ENCODE assay signal across 22 cellular contexts in genomic region chr5:61808091-61808490, GRCh38.
DNase-seq lines count a peak whose midpoint lies in the region; ATAC-seq, FAIRE-seq and TF ChIP-seq lines count a peak whose summit lies in the region.
"Had no signal": no experiment of that assay in that cellular context is flagged by ENCODE, and none has a peak within 500 bp of the region (broad histone marks: within the 10 kb centered on the region; RNA-seq: fewer than 3 reads in every experiment).

No MANE protein-coding gene starts in this region.

- TF ChIP-seq CTCF in A549 (IDR thresholded peaks at IDR 0.05) (no peak), hepatocyte (IDR thresholded peaks at IDR 0.05; ENCODE audit: poor library complexity) (no peak), osteoblast (IDR thresholded peaks at IDR 0.05; ENCODE audit: extremely low read depth, low read depth, low read length) (no peak)

- CTCF ChIA-PET in A549 (lab: Yijun Ruan, JAX), result interaction anchor here (1.2 to 4.5 kb wide), 3 partner anchors 10 to 126 kb away, joined by 4 to 29 read pairs (median 8); no protein-coding TSS in a partner anchor

- no peak for TF ChIP-seq EP300 in A549 (IDR thresholded peaks at IDR 0.05)

- H3K9me2 ChIP-seq in hepatocyte (replicated peaks; ENCODE audit: insufficient read depth), result no peaks in the 10 kb centered on the region

- no peak for ATAC-seq in A549
- ATAC-seq in HG03460 (IDR thresholded peaks at IDR 0.05; ENCODE audit: unreplicated experiment), result no peak
- ATAC-seq: GM12878, HepG2 had no signal

- no peak overlapping the region for H3K27ac ChIP-seq in A549
- H3K27ac ChIP-seq in hepatocyte, result peak overlapping the region; percentile 93
- no peak overlapping the region for H3K27ac ChIP-seq in osteoblast (ENCODE audit: low read depth, low read length)

- H4K20me1 ChIP-seq in hepatocyte (ENCODE audit: insufficient read depth, poor library complexity, severe bottlenecking), result no peaks in the 10 kb centered on the region
- H4K20me1 ChIP-seq in osteoblast (ENCODE audit: insufficient read depth, low read length), result no peaks in the 10 kb centered on the region

- H3K36me3 ChIP-seq in hepatocyte (replicated peaks; ENCODE audit: insufficient read depth, low read depth) (no peaks in the 10 kb centered on the region), osteoblast (ENCODE audit: insufficient read depth, low read length) (no peaks in the 10 kb centered on the region)
- H3K36me3 ChIP-seq: BE2C had no signal

- no peak for TF ChIP-seq RAD21 in A549 (conservative IDR thresholded peaks at IDR 0.05 in 1 of 2, IDR thresholded peaks at IDR 0.05 in 1 of 2)

- DNase-seq in A549 (ENCODE audit: low read depth in 1 of 2, low spot score in 1 of 2) (no peak), SK-N-DZ (ENCODE audit: low spot score) (peak; percentile 64), hepatocyte (ENCODE audit: low spot score) (peak; percentile 67), osteoblast (ENCODE audit: insufficient read length, low spot score, missing footprints) (peak; percentile 14), NCI-H146 treated with DMSO at 0.1 percent for 48 hours (lab: John Stamatoyannopoulos, UW; ENCODE audit: unreplicated experiment) (no peak), NCI-H510A treated with DMSO at 0.1 percent for 48 hours (lab: John Stamatoyannopoulos, UW) (no peak), pons (ENCODE audit: low spot score) (no peak)
- DNase-seq: ACHN; BE2C; C1 segment of cervical spinal cord; CD4-positive, CD25-positive, alpha-beta regulatory T cell; CD8-positive, alpha-beta memory T cell; COR-L47; DMS 273 treated with DMSO at 0.1 percent for 48 hours; DMS53; DND-41; EL; H9 had no signal

- no peak overlapping the region for H3K4me2 ChIP-seq in A549
- H3K4me2 ChIP-seq in hepatocyte, result no peak overlapping the region
- no peak overlapping the region for H3K4me2 ChIP-seq in osteoblast (ENCODE audit: insufficient read depth, low read length)

- no peaks in the 10 kb centered on the region for H3K27me3 ChIP-seq in hepatocyte
- peaks cover 5% of the 10 kb centered on the region for H3K27me3 ChIP-seq in osteoblast (ENCODE audit: insufficient read depth, low read length)
- H3K27me3 ChIP-seq: BE2C had no signal

- H3K9me3 ChIP-seq in A549 (no peaks in the 10 kb centered on the region), hepatocyte (ENCODE audit: low read depth) (no peaks in the 10 kb centered on the region), osteoblast (ENCODE audit: low read depth, low read length) (no peaks in the 10 kb centered on the region)
- H3K9me3 ChIP-seq: BE2C had no signal

- H3K79me2 ChIP-seq in hepatocyte, result no peaks in the 10 kb centered on the region
- H3K79me2 ChIP-seq in osteoblast (ENCODE audit: insufficient read depth, low read length), result no peaks in the 10 kb centered on the region

- TF ChIP-seq POLR2A in A549 (IDR thresholded peaks at IDR 0.05; ENCODE audit: low read length), result no peak

- H3K4me1 ChIP-seq in A549 (peaks cover 12% of the 10 kb centered on the region; the same call in 2 of the 3 replicates), hepatocyte (ENCODE audit: insufficient read depth) (peaks cover 25% of the 10 kb centered on the region), osteoblast (ENCODE audit: insufficient read depth, low read length) (peaks cover 3% of the 10 kb centered on the region)
- H3K4me1 ChIP-seq: BE2C had no signal

- H3K4me3 ChIP-seq in A549, result no peak overlapping the region
- no peak overlapping the region for H3K4me3 ChIP-seq in hepatocyte
- H3K4me3 ChIP-seq in osteoblast (ENCODE audit: insufficient read depth, low read length), result no peak overlapping the region
- H3K4me3 ChIP-seq: GM12878 had no signal

- POLR2A ChIA-PET in A549 (lab: Yijun Ruan, JAX), result no interaction called here

- peak; percentile 13 for FAIRE-seq in A549 (lab: Jason Lieb, UNC)
- FAIRE-seq: GM12878, H1, HepG2 had no signal

- WGBS in A549 (ENCODE audit: missing lambda C conversion rate), result 42% methylated on average over 3 of the region's 3 CpGs
- 60% methylated on average over 3 of the region's 3 CpGs for WGBS in hepatocyte (ENCODE audit: low lambda C conversion rate, missing lambda C conversion rate)

- H2AFZ ChIP-seq in hepatocyte (no peak overlapping the region), osteoblast (ENCODE audit: low read length) (no peak overlapping the region)

TF ChIP-seq in A549, 52 proteins besides CTCF, POLR2A, EP300 and RAD21:
- TF ChIP-seq HOXA7 (CRISPR knock-in tag; IDR thresholded peaks at IDR 0.05), result no peak
- TF ChIP-seq PHF8 (IDR thresholded peaks at IDR 0.05; ENCODE audit: borderline replicate concordance, low read depth), result no peak
- no peak for TF ChIP-seq ZFP36 (IDR thresholded peaks at IDR 0.05; ENCODE audit: borderline replicate concordance, partially characterized antibody)
- no peak for TF ChIP-seq MAX (IDR thresholded peaks at IDR 0.05)
- TF ChIP-seq CBX2 (IDR thresholded peaks at IDR 0.05; ENCODE audit: borderline replicate concordance, low read depth), result no peak
- TF ChIP-seq, protein P1, sequence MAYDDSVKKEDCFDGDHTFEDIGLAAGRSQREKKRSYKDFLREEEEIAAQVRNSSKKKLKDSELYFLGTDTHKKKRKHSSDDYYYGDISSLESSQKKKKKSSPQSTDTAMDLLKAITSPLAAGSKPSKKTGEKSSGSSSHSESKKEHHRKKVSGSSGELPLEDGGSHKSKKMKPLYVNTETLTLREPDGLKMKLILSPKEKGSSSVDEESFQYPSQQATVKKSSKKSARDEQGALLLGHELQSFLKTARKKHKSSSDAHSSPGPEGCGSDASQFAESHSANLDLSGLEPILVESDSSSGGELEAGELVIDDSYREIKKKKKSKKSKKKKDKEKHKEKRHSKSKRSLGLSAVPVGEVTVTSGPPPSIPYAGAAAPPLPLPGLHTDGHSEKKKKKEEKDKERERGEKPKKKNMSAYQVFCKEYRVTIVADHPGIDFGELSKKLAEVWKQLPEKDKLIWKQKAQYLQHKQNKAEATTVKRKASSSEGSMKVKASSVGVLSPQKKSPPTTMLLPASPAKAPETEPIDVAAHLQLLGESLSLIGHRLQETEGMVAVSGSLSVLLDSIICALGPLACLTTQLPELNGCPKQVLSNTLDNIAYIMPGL (CRISPR knock-in tag; IDR thresholded peaks at IDR 0.05; ENCODE audit: borderline replicate concordance), result no peak
- no peak for TF ChIP-seq HOXB5 (CRISPR knock-in tag; IDR thresholded peaks at IDR 0.05)
- no peak for TF ChIP-seq KDM5A (IDR thresholded peaks at IDR 0.05)
- TF ChIP-seq, protein P2, sequence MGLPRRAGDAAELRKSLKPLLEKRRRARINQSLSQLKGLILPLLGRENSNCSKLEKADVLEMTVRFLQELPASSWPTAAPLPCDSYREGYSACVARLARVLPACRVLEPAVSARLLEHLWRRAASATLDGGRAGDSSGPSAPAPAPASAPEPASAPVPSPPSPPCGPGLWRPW (IDR thresholded peaks at IDR 0.05), result no peak
- TF ChIP-seq SREBF2 (IDR thresholded peaks at IDR 0.05), result no peak
- TF ChIP-seq EHMT2 (IDR thresholded peaks at IDR 0.05; ENCODE audit: low read depth), result no peak
- no peak for TF ChIP-seq HOXB13 (CRISPR knock-in tag; IDR thresholded peaks at IDR 0.05; ENCODE audit: low read depth)
- TF ChIP-seq TP53 (CRISPR knock-in tag; IDR thresholded peaks at IDR 0.05), result no peak
- no peak for TF ChIP-seq TFCP2L1 (CRISPR knock-in tag; IDR thresholded peaks at IDR 0.05)

Comparison
In these comparisons a context has a peak if more than half of its experiments do, and no peak if none do; other contexts are left out.
1. DNase-seq: peak in SK-N-DZ (single experiment), hepatocyte (single experiment) and osteoblast (single experiment); none in A549 (0 of 2), NCI-H146 treated with DMSO at 0.1 percent for 48 hours (single experiment), NCI-H510A treated with DMSO at 0.1 percent for 48 hours (single experiment) and pons (single experiment).